Comparison of ENCODE assay signal across 7 cellular contexts in the genomic region with DNA sequence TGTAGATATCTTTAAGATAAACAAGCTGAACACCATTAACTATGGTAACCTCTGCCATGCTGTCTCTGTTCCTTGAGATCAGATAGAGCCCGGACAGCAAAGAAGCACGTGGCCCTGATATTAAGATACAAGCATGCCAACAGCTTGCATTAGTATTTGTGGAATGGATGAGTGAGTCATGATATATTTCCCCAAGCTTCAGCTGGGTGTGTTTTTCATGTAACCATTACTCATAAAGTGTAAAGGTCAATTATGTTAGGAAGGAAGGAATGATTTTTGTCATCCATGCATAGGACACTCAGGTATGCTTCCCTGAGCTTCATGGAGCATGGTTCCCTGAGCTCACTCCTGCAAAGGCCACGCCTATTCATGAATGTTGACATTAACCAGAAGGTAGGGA.
DNase-seq lines count a peak whose midpoint lies in the region; ATAC-seq and FAIRE-seq lines count a peak whose summit lies in the region.

No MANE protein-coding gene starts in this region.

- FAIRE-seq in small intestine (lab: Jason Lieb, UNC): peak; percentile 26

- H3K36me3 ChIP-seq in small intestine (ENCODE audit: control insufficient read depth in 2 of 2, insufficient read depth in 2 of 2, low read length in 2 of 2): no peaks in the 10 kb centered on the region

- H3K27me3 ChIP-seq in small intestine (ENCODE audit: control insufficient read depth in 2 of 2, insufficient read depth in 2 of 2, low read length in 2 of 2): no peaks in the 10 kb centered on the region

- no peak for ATAC-seq in HG02973 (IDR thresholded peaks at IDR 0.05; ENCODE audit: unreplicated experiment)

- H3K9me3 ChIP-seq in small intestine (ENCODE audit: control insufficient read depth, low read depth): no peaks in the 10 kb centered on the region

- 8 to 37% (median 21%) methylated on average over 3 of the region's 3 CpGs for WGBS in small intestine, 3 donors

- H3K4me1 ChIP-seq in small intestine (ENCODE audit: control insufficient read depth in 2 of 2, insufficient read depth in 1 of 2, low read depth in 1 of 2, low read length in 1 of 2): peaks cover 0 to 8% of the 10 kb centered on the region in 2 donors

- H3K27ac ChIP-seq in small intestine (ENCODE audit: low read depth in 1 of 2, low read length in 1 of 2): no peak overlapping the region

- H3K4me3 ChIP-seq in small intestine (ENCODE audit: low read depth in 1 of 2, low read length in 2 of 2): no peak overlapping the region

- DNase-seq in GM04504 (ENCODE audit: low read depth) (peak; percentile 69), RPMI7951 (ENCODE audit: low read depth) (peak; percentile 91), epidermal melanocyte (ENCODE audit: insufficient read length, low spot score) (peak; percentile 30), small intestine (peak; percentile 89), NCI-H1092 (lab: John Stamatoyannopoulos, UW) (no peak), nucleus accumbens (lab: John Stamatoyannopoulos, UW) (no peak)

Comparison
In these comparisons a context has a peak if more than half of its experiments do, and no peak if none do; other contexts are left out.
1. DNase-seq: peak in GM04504 (single experiment), RPMI7951 (single experiment), epidermal melanocyte (single experiment) and small intestine (single experiment); none in NCI-H1092 (single experiment) and nucleus accumbens (0 of 56).